In genomic region chr7:102517550-102518147, GRCh38 we compare ENCODE assay signal across 8 cellular contexts. TPM values are rescaled to one million over a fixed set of nuclear protein-coding genes. Genes with fewer than 3 reads are reported as not detected.
DNase-seq lines count a peak whose midpoint lies in the region; ATAC-seq and TF ChIP-seq lines count a peak whose summit lies in the region.
"Not testable (repeated sequence)": the region's sequence is repeated elsewhere in the genome, so short reads cannot be mapped to it uniquely, and the experiment has no call there.

Gene RASA4B, minus strand, starts transcription at chr7:102517777. Its CDS starts 67 bp downstream, at chr7:102517710.

- H3K27me3 Mint-ChIP-seq in glutamatergic neuron (ENCODE audit: unreplicated experiment); naive B cell; type B pancreatic cell: not testable (repeated sequence)

- not testable (repeated sequence) for H3K9me3 Mint-ChIP-seq in activated naive CD4-positive, alpha-beta T cell treated with anti-CD3 and anti-CD28 coated beads, Interleukin-2, amount 50 U/mL, for 72 hours; glutamatergic neuron (ENCODE audit: unreplicated experiment); naive B cell; type B pancreatic cell

- ATAC-seq in GM18517 (IDR thresholded peaks at IDR 0.05; ENCODE audit: unreplicated experiment): peak; percentile 45
- peak; percentile 46 for ATAC-seq in GM21717 (IDR thresholded peaks at IDR 0.05; ENCODE audit: unreplicated experiment)
- peak; percentile 74 for ATAC-seq in HG03135 (IDR thresholded peaks at IDR 0.05; ENCODE audit: unreplicated experiment)
- peak; percentile 88 to 97 for ATAC-seq in activated naive CD4-positive, alpha-beta T cell treated with anti-CD3 and anti-CD28 coated beads, Interleukin-2, amount 50 U/mL, for 72 hours
- ATAC-seq in naive B cell (ENCODE audit: low read depth in 2 of 2): peak; percentile 88 to 89

- not testable (repeated sequence) for H3K4me3 Mint-ChIP-seq in glutamatergic neuron (ENCODE audit: unreplicated experiment)
- H3K4me3 Mint-ChIP-seq in naive B cell (peak within 1 kb of the TSS in 6 of 8 donors; percentile 51 to 69 (median 58)), type B pancreatic cell (peak within 1 kb of the TSS; percentile 45)

- not testable (repeated sequence) for TF ChIP-seq CTCF in glutamatergic neuron (IDR thresholded peaks at IDR 0.05; ENCODE audit: partially characterized antibody, unreplicated experiment); type B pancreatic cell (conservative IDR thresholded peaks at IDR 0.05)

- not testable (repeated sequence) for H3K27ac Mint-ChIP-seq in activated naive CD4-positive, alpha-beta T cell treated with anti-CD3 and anti-CD28 coated beads, Interleukin-2, amount 50 U/mL, for 72 hours; glutamatergic neuron (ENCODE audit: unreplicated experiment); type B pancreatic cell
- H3K27ac Mint-ChIP-seq in naive B cell: peak within 1 kb of the TSS in 1 of 6 donors; percentile 69

- DNase-seq in SK-N-DZ (ENCODE audit: low spot score): peak; percentile 0
- not testable (repeated sequence) for DNase-seq in activated naive CD4-positive, alpha-beta T cell treated with anti-CD3 and anti-CD28 coated beads, Interleukin-2, amount 50 U/mL, for 72 hours (ENCODE audit: low spot score in 2 of 2); type B pancreatic cell (ENCODE audit: extremely low spot score, unreplicated experiment)
- peak; percentile 21 for DNase-seq in glutamatergic neuron
- peak; percentile 14 for DNase-seq in naive B cell

- H3K36me3 Mint-ChIP-seq in activated naive CD4-positive, alpha-beta T cell treated with anti-CD3 and anti-CD28 coated beads, Interleukin-2, amount 50 U/mL, for 72 hours; glutamatergic neuron (ENCODE audit: unreplicated experiment); naive B cell; type B pancreatic cell: not testable (repeated sequence)

- H3K4me1 Mint-ChIP-seq in glutamatergic neuron (ENCODE audit: low read depth, unreplicated experiment); naive B cell; type B pancreatic cell (ENCODE audit: unreplicated experiment): not testable (repeated sequence)

RNA-seq across cellular contexts. Expression of gene RASA4B, which starts in this region (rescaled TPM):
- 7.8 and 9.3 TPM in 2 replicates for polyA plus RNA-seq in SK-N-DZ (2014; cell fraction: cytosol; rRNA removed)
- polyA plus RNA-seq in SK-N-DZ (2014; cell fraction: nucleus; rRNA removed): 14.5 and 19.7 TPM in 2 replicates
- total RNA-seq in activated naive CD4-positive, alpha-beta T cell treated with anti-CD3 and anti-CD28 coated beads, Interleukin-2, amount 50 U/mL, for 72 hours: 10 to 100 TPM; 21.8 to 23.9 TPM
- total RNA-seq in glutamatergic neuron (ENCODE audit: unreplicated experiment) (40.1 TPM), type B pancreatic cell (ENCODE audit: low replicate concordance) (5.5 and 7.1 TPM in 2 replicates)
- polyA plus RNA-seq in naive B cell (ENCODE audit: low read depth in 6 of 6): 10 to 100 TPM in 1 of 6 donors, 1 to 10 TPM in 5; 4.1 to 11.7 (median 5.6) TPM
